21 cellular contexts compared by ENCODE assay signal in genomic region chr5:32094691-32095090, GRCh38.
A peak's percentile ranks its signal among the peaks of the same experiment; 100 is the strongest.
DNase-seq lines count a peak whose midpoint lies in the region; ATAC-seq and TF ChIP-seq lines count a peak whose summit lies in the region.
"Had no signal": no experiment of that assay in that cellular context is flagged by ENCODE, and none has a peak within 500 bp of the region (broad histone marks: within the 10 kb centered on the region; RNA-seq: fewer than 3 reads in every experiment).

No MANE protein-coding gene starts in this region.

- whole genome bisulfite sequencing in esophagus muscularis mucosa = 93% methylated on average over 5 of the region's 5 CpGs

- peaks cover 25% of the 10 kb centered on the region for H3K36me3 Mint-ChIP-seq in stimulated activated effector memory CD8-positive, alpha-beta T cell treated with anti-CD3 and anti-CD28 coated beads, Interleukin-12 subunit alpha, Interleukin-12 subunit beta, amount 100 ng/mL, for 72 hours

- H3K4me1 Mint-ChIP-seq in stimulated activated effector memory CD8-positive, alpha-beta T cell treated with anti-CD3 and anti-CD28 coated beads, Interleukin-12 subunit alpha, Interleukin-12 subunit beta, amount 100 ng/mL, for 72 hours = no peaks in the 10 kb centered on the region

- H3K9me3 Mint-ChIP-seq in stimulated activated effector memory CD8-positive, alpha-beta T cell treated with anti-CD3 and anti-CD28 coated beads, Interleukin-12 subunit alpha, Interleukin-12 subunit beta, amount 100 ng/mL, for 72 hours = no peaks in the 10 kb centered on the region
- H3K9me3 Mint-ChIP-seq: CD4-positive, alpha-beta T cell; IgD-negative memory B cell had no signal

- H3K9me3 ChIP-seq in cardiac muscle cell (ENCODE audit: low read depth) (no peaks in the 10 kb centered on the region), right atrium auricular region (no peaks in the 10 kb centered on the region), esophagus muscularis mucosa (no peaks in the 10 kb centered on the region), colonic mucosa (no peaks in the 10 kb centered on the region)
- H3K9me3 ChIP-seq: HAP-1, MG63 had no signal

- no peak for TF ChIP-seq EP300 in esophagus muscularis mucosa (IDR thresholded peaks at IDR 0.05)

- intact Hi-C loops in esophagus muscularis mucosa (cut with DNase I) (loop anchor here (5.0 to 10.0 kb wide), 2 partner anchors 220 to 267 kb away; partner anchors contain the start of gene MTMR12), colonic mucosa (cut with DNase I) (loop anchor here (10.0 kb wide), 1 partner anchor 510 kb away; no protein-coding TSS in a partner anchor)

- no peak for TF ChIP-seq POLR2A in esophagus muscularis mucosa (IDR thresholded peaks at IDR 0.05; ENCODE audit: low read depth)

- no peaks in the 10 kb centered on the region for H3K27me3 ChIP-seq in cardiac muscle cell
- no peaks in the 10 kb centered on the region for H3K27me3 ChIP-seq in right atrium auricular region
- H3K27me3 ChIP-seq in esophagus muscularis mucosa = no peaks in the 10 kb centered on the region
- no peaks in the 10 kb centered on the region for H3K27me3 ChIP-seq in colonic mucosa
- H3K27me3 ChIP-seq: MG63 had no signal

- DNase-seq in cardiac muscle cell (ENCODE audit: low read depth in 1 of 2, low spot score in 1 of 2) (no peak), right atrium auricular region (ENCODE audit: low spot score) (no peak), esophagus muscularis mucosa (ENCODE audit: extremely low spot score) (peak; percentile 57), NOMO-1 (lab: John Stamatoyannopoulos, UW; ENCODE audit: unreplicated experiment in 2 of 2) (no peak), colonic mucosa (no peak), iPS-NIHi7 (ENCODE audit: extremely low spot score) (no peak)
- no peak for DNase-seq in stimulated activated effector memory CD8-positive, alpha-beta T cell treated with anti-CD3 and anti-CD28 coated beads, Interleukin-12 subunit alpha, Interleukin-12 subunit beta, amount 100 ng/mL, for 72 hours (ENCODE audit: low spot score in 2 of 2)
- DNase-seq: CD4-positive, alpha-beta T cell; DMS153; GDM1; Karpas-422; MG63; NCI-H1048; NCI-H2081; NCI-H748 treated with DMSO at 0.1 percent for 48 hours; NK-92 treated with Interleukin-12 subunit alpha and Interleukin-12 subunit beta, amount 100 ng/mL, for 24 hours; Right ventricle myocardium superior had no signal

- TF ChIP-seq CTCF in cardiac muscle cell (IDR thresholded peaks at IDR 0.05; ENCODE audit: low read depth, low read length) = no peak
- no peak for TF ChIP-seq CTCF in right atrium auricular region (IDR thresholded peaks at IDR 0.05)
- no peak for TF ChIP-seq CTCF in esophagus muscularis mucosa (IDR thresholded peaks at IDR 0.05)
- no peak for TF ChIP-seq CTCF in colonic mucosa (IDR thresholded peaks at IDR 0.05)

- no peak overlapping the region for H3K4me3 Mint-ChIP-seq in stimulated activated effector memory CD8-positive, alpha-beta T cell treated with anti-CD3 and anti-CD28 coated beads, Interleukin-12 subunit alpha, Interleukin-12 subunit beta, amount 100 ng/mL, for 72 hours
- H3K4me3 Mint-ChIP-seq: CD4-positive, alpha-beta T cell; IgD-negative memory B cell had no signal

- H3K4me3 ChIP-seq in cardiac muscle cell (no peak overlapping the region), right atrium auricular region (no peak overlapping the region), esophagus muscularis mucosa (no peak overlapping the region), colonic mucosa (no peak overlapping the region)
- H3K4me3 ChIP-seq: GM23248, HAP-1, MG63 had no signal

- H3K27ac ChIP-seq in cardiac muscle cell (peak overlapping the region; percentile 48), right atrium auricular region (peak overlapping the region in 1 of 2 donors; percentile 21), esophagus muscularis mucosa (replicated peaks in 1 of 4) (peak overlapping the region; percentile 4 to 27 (median 16)), colonic mucosa (no peak overlapping the region)
- H3K27ac ChIP-seq: GM23248 had no signal

- ATAC-seq in stimulated activated effector memory CD8-positive, alpha-beta T cell treated with anti-CD3 and anti-CD28 coated beads, Interleukin-12 subunit alpha, Interleukin-12 subunit beta, amount 100 ng/mL, for 72 hours = no peak
- no peak for ATAC-seq in HG03469 (IDR thresholded peaks at IDR 0.05; ENCODE audit: unreplicated experiment)

- H3K4me1 ChIP-seq in cardiac muscle cell (ENCODE audit: low read depth) = peaks cover 19% of the 10 kb centered on the region
- H3K4me1 ChIP-seq in right atrium auricular region = peaks cover 0 to 17% of the 10 kb centered on the region in 2 donors
- H3K4me1 ChIP-seq in esophagus muscularis mucosa = peaks cover 27 to 41% (median 32%) of the 10 kb centered on the region in 4 donors
- no peaks in the 10 kb centered on the region for H3K4me1 ChIP-seq in colonic mucosa
- H3K4me1 ChIP-seq: HAP-1 had no signal

- H3K27ac Mint-ChIP-seq in stimulated activated effector memory CD8-positive, alpha-beta T cell treated with anti-CD3 and anti-CD28 coated beads, Interleukin-12 subunit alpha, Interleukin-12 subunit beta, amount 100 ng/mL, for 72 hours = peak overlapping the region; percentile 56
- H3K27ac Mint-ChIP-seq: CD4-positive, alpha-beta T cell; IgD-negative memory B cell had no signal

- no peaks in the 10 kb centered on the region for H3K36me3 ChIP-seq in cardiac muscle cell
- peaks cover 38% of the 10 kb centered on the region for H3K36me3 ChIP-seq in right atrium auricular region
- H3K36me3 ChIP-seq in esophagus muscularis mucosa = peaks cover 0 to 65% (median 41%) of the 10 kb centered on the region in 4 donors
- peaks cover 1% of the 10 kb centered on the region for H3K36me3 ChIP-seq in colonic mucosa

- H3K9ac ChIP-seq in colonic mucosa (ENCODE audit: low read depth in 2 of 2, low read length in 2 of 2) = no peak overlapping the region
- H3K9ac ChIP-seq: GM23248 had no signal
